ENCODE assay signal across 20 cellular contexts in the genomic region with DNA sequence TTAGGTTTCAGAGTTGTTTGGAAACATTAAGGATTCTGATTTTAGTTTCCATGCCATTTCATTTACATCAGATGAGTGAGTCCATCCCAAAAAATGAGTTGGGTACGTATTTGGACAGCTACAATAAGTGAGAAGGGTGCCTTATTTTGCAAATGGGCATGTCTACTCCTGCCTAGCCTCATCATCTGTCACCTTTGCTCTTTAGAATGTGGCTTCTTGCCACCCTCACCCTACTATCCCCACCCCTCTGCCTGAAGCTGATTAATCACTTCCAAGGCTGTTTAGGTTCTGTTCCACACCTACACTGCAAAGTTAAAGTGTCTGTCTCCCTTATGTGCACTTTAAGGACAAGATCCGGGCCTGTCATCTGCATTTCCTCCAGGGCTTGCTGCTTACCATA.
DNase-seq lines count a peak whose midpoint lies in the region; TF ChIP-seq lines count a peak whose summit lies in the region.
"Had no signal": no experiment of that assay in that cellular context is flagged by ENCODE, and none has a peak within 500 bp of the region (broad histone marks: within the 10 kb centered on the region; RNA-seq: fewer than 3 reads in every experiment).

No MANE protein-coding gene starts in this region.

- BruUV-seq in MCF 10A (replicated peaks; lab: Mats Ljungman, UMichigan): no TSS peak

- H3F3A ChIP-seq in neural progenitor cell (ENCODE audit: low read depth): no peaks in the 10 kb centered on the region

- H3K4me3 Mint-ChIP-seq in MCF 10A (ENCODE audit: unreplicated experiment): no peak overlapping the region
- H3K4me3 Mint-ChIP-seq in neural progenitor cell: no peak overlapping the region
- no peak overlapping the region for H3K4me3 Mint-ChIP-seq in CD8-positive, alpha-beta memory T cell
- H3K4me3 Mint-ChIP-seq: B cell; CD4-positive, CD25-positive, alpha-beta regulatory T cell; CD8-positive, alpha-beta T cell had no signal

- peaks cover 5 to 7% of the 10 kb centered on the region in 2 donors for H3K9me3 ChIP-seq in breast epithelium
- no peaks in the 10 kb centered on the region for H3K9me3 ChIP-seq in neural progenitor cell (ENCODE audit: low read depth)
- no peaks in the 10 kb centered on the region for H3K9me3 ChIP-seq in CD8-positive, alpha-beta memory T cell (ENCODE audit: low read length)
- H3K9me3 ChIP-seq: BLaER1 had no signal

- H3K27ac ChIP-seq in breast epithelium: no peak overlapping the region
- H3K27ac ChIP-seq in neural progenitor cell: no peak overlapping the region
- H3K27ac ChIP-seq in CD8-positive, alpha-beta memory T cell (ENCODE audit: low read depth, low read length): no peak overlapping the region
- H3K27ac ChIP-seq: 22Rv1, BLaER1, C4-2B, GM23248 had no signal

- no peak overlapping the region for H3K4me2 ChIP-seq in neural progenitor cell
- H3K4me2 ChIP-seq: BLaER1 had no signal

- no peaks in the 10 kb centered on the region for H3K79me2 ChIP-seq in neural progenitor cell (ENCODE audit: low read depth)

- no peaks in the 10 kb centered on the region for H3K27me3 Mint-ChIP-seq in MCF 10A (ENCODE audit: insufficient read depth, unreplicated experiment)
- H3K27me3 Mint-ChIP-seq in neural progenitor cell (ENCODE audit: insufficient read depth, low read depth): peaks cover 2% of the 10 kb centered on the region
- peaks cover 2 to 24% of the 10 kb centered on the region in 2 donors for H3K27me3 Mint-ChIP-seq in CD8-positive, alpha-beta memory T cell
- H3K27me3 Mint-ChIP-seq: B cell had no signal

- no peaks in the 10 kb centered on the region for H3K36me3 Mint-ChIP-seq in MCF 10A (ENCODE audit: insufficient read depth, unreplicated experiment)
- peaks cover 25% of the 10 kb centered on the region for H3K36me3 Mint-ChIP-seq in neural progenitor cell
- H3K36me3 Mint-ChIP-seq in CD8-positive, alpha-beta memory T cell: no peaks in the 10 kb centered on the region
- H3K36me3 Mint-ChIP-seq: CD4-positive, CD25-positive, alpha-beta regulatory T cell; CD8-positive, alpha-beta T cell had no signal

- H3K27ac Mint-ChIP-seq in MCF 10A (ENCODE audit: low read depth, unreplicated experiment) (peak overlapping the region; percentile 30), neural progenitor cell (peak overlapping the region; percentile 61)
- peak overlapping the region in 1 of 8 donors; percentile 64 for H3K27ac Mint-ChIP-seq in CD8-positive, alpha-beta memory T cell
- H3K27ac Mint-ChIP-seq: B cell; CD4-positive, CD25-positive, alpha-beta regulatory T cell; CD8-positive, alpha-beta T cell had no signal

- no peak overlapping the region for H2AFZ ChIP-seq in neural progenitor cell (replicated peaks)
- H2AFZ ChIP-seq: GM23248 had no signal

- intact Hi-C loops in MCF 10A (cut with micrococcal nuclease) (no loop called here), breast epithelium (cut with DNase I; ENCODE audit: low total_unique reads) (no loop called here)

- H3K9me3 Mint-ChIP-seq in MCF 10A (ENCODE audit: unreplicated experiment) (no peaks in the 10 kb centered on the region), neural progenitor cell (no peaks in the 10 kb centered on the region)
- peaks cover 2 to 10% (median 7%) of the 10 kb centered on the region in 5 donors for H3K9me3 Mint-ChIP-seq in CD8-positive, alpha-beta memory T cell

- no peaks in the 10 kb centered on the region for H4K20me1 ChIP-seq in neural progenitor cell (ENCODE audit: low read depth)
- H4K20me1 ChIP-seq: BLaER1 had no signal

- H3K27me3 ChIP-seq in breast epithelium: no peaks in the 10 kb centered on the region
- no peaks in the 10 kb centered on the region for H3K27me3 ChIP-seq in neural progenitor cell
- H3K27me3 ChIP-seq in CD8-positive, alpha-beta memory T cell (ENCODE audit: insufficient read depth, low read length, poor library complexity, severe bottlenecking): no peaks in the 10 kb centered on the region
- H3K27me3 ChIP-seq: BLaER1 had no signal

- peaks cover 6% of the 10 kb centered on the region for H3K4me1 Mint-ChIP-seq in MCF 10A (ENCODE audit: insufficient read depth, unreplicated experiment)
- H3K4me1 Mint-ChIP-seq in neural progenitor cell: no peaks in the 10 kb centered on the region
- H3K4me1 Mint-ChIP-seq in CD8-positive, alpha-beta memory T cell: no peaks in the 10 kb centered on the region
- H3K4me1 Mint-ChIP-seq: B cell; CD4-positive, CD25-positive, alpha-beta regulatory T cell had no signal

- POLR2A ChIA-PET in MCF 10A (lab: Yijun Ruan, JAX): interaction anchor here (1.3 kb wide), 1 partner anchor 10 kb away, joined by 7 read pairs; no protein-coding TSS in a partner anchor
- POLR2A ChIA-PET in CD8-positive, alpha-beta memory T cell (lab: Charles Lee): no interaction called here

- TF ChIP-seq CTCF in MCF 10A (IDR thresholded peaks at IDR 0.05; ENCODE audit: unreplicated experiment) (no peak), breast epithelium (IDR thresholded peaks at IDR 0.05) (no peak), epithelial cell of esophagus (IDR thresholded peaks at IDR 0.05; ENCODE audit: insufficient read depth, low read depth, low read length, missing control alignments) (no peak), neural progenitor cell (IDR thresholded peaks at IDR 0.05) (no peak)

- H3K36me3 ChIP-seq in breast epithelium (no peaks in the 10 kb centered on the region), neural progenitor cell (no peaks in the 10 kb centered on the region)
- H3K36me3 ChIP-seq in CD8-positive, alpha-beta memory T cell (ENCODE audit: insufficient read depth, low read length): no peaks in the 10 kb centered on the region
- H3K36me3 ChIP-seq: BLaER1 had no signal

- CTCF ChIA-PET in MCF 10A (lab: Yijun Ruan, JAX): interaction anchor here (1.5 kb wide), 1 partner anchor 12 kb away, joined by 3 read pairs; no protein-coding TSS in a partner anchor
- CTCF ChIA-PET in CD8-positive, alpha-beta memory T cell (lab: Charles Lee): no interaction called here

- TF ChIP-seq POLR2A in breast epithelium (IDR thresholded peaks at IDR 0.05): no peak

- DNase-seq in MCF 10A (ENCODE audit: unreplicated experiment): peak; percentile 30
- DNase-seq in breast epithelium (ENCODE audit: low spot score in 2 of 2): no peak
- peak; percentile 75 for DNase-seq in epithelial cell of esophagus (ENCODE audit: low read depth)
- DNase-seq in neural progenitor cell (ENCODE audit: low spot score): no peak
- DNase-seq in activated CD8-positive, alpha-beta memory T cell treated with anti-CD3 and anti-CD28 coated beads, Interleukin-2, amount 50 U/mL, for 4 hours: no peak
- no peak for DNase-seq in CD8-positive, alpha-beta memory T cell
- DNase-seq: CD4-positive, CD25-positive, alpha-beta regulatory T cell; CD8-positive, alpha-beta T cell; DMS 273 treated with DMSO at 0.1 percent for 48 hours; DMS79; EL; GDM1; GM23248; H7; HCEC 1CT had no signal

- no peak overlapping the region for H3K4me3 ChIP-seq in breast epithelium
- no peak overlapping the region for H3K4me3 ChIP-seq in epithelial cell of esophagus (ENCODE audit: low read length)
- H3K4me3 ChIP-seq in neural progenitor cell: no peak overlapping the region
- H3K4me3 ChIP-seq in CD8-positive, alpha-beta memory T cell (ENCODE audit: low read length): no peak overlapping the region
- H3K4me3 ChIP-seq: BLaER1, GM12878, GM23248 had no signal

- H3K9ac ChIP-seq in neural progenitor cell: no peak overlapping the region
- H3K9ac ChIP-seq: BLaER1, GM23248 had no signal

- H3K4me1 ChIP-seq in breast epithelium (no peaks in the 10 kb centered on the region), neural progenitor cell (peaks cover 14% of the 10 kb centered on the region)
- no peaks in the 10 kb centered on the region for H3K4me1 ChIP-seq in CD8-positive, alpha-beta memory T cell (ENCODE audit: insufficient read depth, low read length)

Comparison
In these comparisons a context has a peak if more than half of its experiments do, and no peak if none do; other contexts are left out.
1. DNase-seq: peak in MCF 10A (single experiment) and epithelial cell of esophagus (single experiment); none in breast epithelium (0 of 2), neural progenitor cell (single experiment), activated CD8-positive, alpha-beta memory T cell treated with anti-CD3 and anti-CD28 coated beads, Interleukin-2, amount 50 U/mL, for 4 hours (single experiment) and CD8-positive, alpha-beta memory T cell (0 of 5).